ENCODE assay signal across 25 cellular contexts in genomic region chr1:41175546-41175945, GRCh38.
A peak's percentile ranks its signal among the peaks of the same experiment; 100 is the strongest.
DNase-seq lines count a peak whose midpoint lies in the region; ATAC-seq and TF ChIP-seq lines count a peak whose summit lies in the region.
"Had no signal": no experiment of that assay in that cellular context is flagged by ENCODE, and none has a peak within 500 bp of the region (broad histone marks: within the 10 kb centered on the region; RNA-seq: fewer than 3 reads in every experiment).

No MANE protein-coding gene starts in this region.

- no peak for ATAC-seq in GM21786 (IDR thresholded peaks at IDR 0.05; ENCODE audit: unreplicated experiment)
- ATAC-seq: activated naive CD8-positive, alpha-beta T cell treated with anti-CD3 and anti-CD28 coated beads, Interleukin-2, amount 50 U/mL, for 24 hours; left colon; Panc1 had no signal

- H3K27me3 Mint-ChIP-seq in HFFc6 (ENCODE audit: insufficient read depth) (no peaks in the 10 kb centered on the region; the same call in 1 of the 2 replicates), progenitor cell of endocrine pancreas (no peaks in the 10 kb centered on the region)
- H3K27me3 Mint-ChIP-seq: activated CD4-positive, alpha-beta memory T cell treated with anti-CD3 and anti-CD28 coated beads, Interleukin-2, amount 10 ng/mL, durations not matched to agents 7 days and 5 days; activated naive CD8-positive, alpha-beta T cell treated with anti-CD3 and anti-CD28 coated beads, Interleukin-2, amount 50 U/mL, for 24 hours; IgD-negative memory B cell; memory B cell had no signal

- H3K27me3 ChIP-seq in Peyer's patch = no peaks in the 10 kb centered on the region
- H3K27me3 ChIP-seq: BLaER1, tibial nerve had no signal

- H3K9me3 Mint-ChIP-seq in HFFc6 (peaks cover 6% of the 10 kb centered on the region; the same call in 1 of the 2 replicates), progenitor cell of endocrine pancreas (ENCODE audit: low read depth) (peaks cover 30% of the 10 kb centered on the region)

- no peak overlapping the region for H3K27ac ChIP-seq in Peyer's patch
- H3K27ac ChIP-seq: BLaER1, tibial nerve had no signal

- no peak overlapping the region for H3K27ac Mint-ChIP-seq in HFFc6
- no peak overlapping the region for H3K27ac Mint-ChIP-seq in progenitor cell of endocrine pancreas
- H3K27ac Mint-ChIP-seq: activated CD4-positive, alpha-beta memory T cell treated with anti-CD3 and anti-CD28 coated beads, Interleukin-2, amount 10 ng/mL, durations not matched to agents 7 days and 5 days; activated naive CD8-positive, alpha-beta T cell treated with anti-CD3 and anti-CD28 coated beads, Interleukin-2, amount 50 U/mL, for 24 hours; IgD-negative memory B cell; memory B cell; nephron progenitor cell had no signal

- H3K4me1 ChIP-seq in Peyer's patch = no peaks in the 10 kb centered on the region
- H3K4me1 ChIP-seq: BLaER1, tibial nerve had no signal

- no peaks in the 10 kb centered on the region for H3K36me3 ChIP-seq in Peyer's patch

- H3K4me3 ChIP-seq in cardiac fibroblast (replicated peaks in 1 of 2; ENCODE audit: low read depth in 2 of 2, low read length in 2 of 2) (no peak overlapping the region), Peyer's patch (no peak overlapping the region)
- H3K4me3 ChIP-seq: BLaER1, tibial nerve had no signal

- H3K9me3 ChIP-seq in Peyer's patch = peaks cover 0 to 4% (median 0%) of the 10 kb centered on the region in 4 donors

- no peak for TF ChIP-seq CTCF in HFFc6 (IDR thresholded peaks at IDR 0.05)
- TF ChIP-seq CTCF in cardiac fibroblast (IDR thresholded peaks at IDR 0.05; ENCODE audit: low read depth, low read length) = no peak
- no peak for TF ChIP-seq CTCF in progenitor cell of endocrine pancreas (IDR thresholded peaks at IDR 0.05; ENCODE audit: unreplicated experiment)
- no peak for TF ChIP-seq CTCF in Peyer's patch (IDR thresholded peaks at IDR 0.05)

- no peak for TF ChIP-seq POLR2A in Peyer's patch (IDR thresholded peaks at IDR 0.05)

- no peak overlapping the region for H3K4me3 Mint-ChIP-seq in HFFc6
- H3K4me3 Mint-ChIP-seq in progenitor cell of endocrine pancreas (ENCODE audit: low read depth) = no peak overlapping the region
- H3K4me3 Mint-ChIP-seq: activated CD4-positive, alpha-beta memory T cell treated with anti-CD3 and anti-CD28 coated beads, Interleukin-2, amount 10 ng/mL, durations not matched to agents 7 days and 5 days; activated naive CD8-positive, alpha-beta T cell treated with anti-CD3 and anti-CD28 coated beads, Interleukin-2, amount 50 U/mL, for 24 hours; IgD-negative memory B cell; memory B cell; nephron progenitor cell had no signal

- peaks cover 30% of the 10 kb centered on the region for H3K36me3 Mint-ChIP-seq in HFFc6 (ENCODE audit: low read depth)
- H3K36me3 Mint-ChIP-seq in progenitor cell of endocrine pancreas (ENCODE audit: insufficient read depth) = peaks cover 44% of the 10 kb centered on the region

- DNase-seq in DMS153 (lab: John Stamatoyannopoulos, UW) (peak; percentile 39), HFFc6 (peak; percentile 4), NCI-H774 (lab: John Stamatoyannopoulos, UW) (peak; percentile 26), cardiac fibroblast (ENCODE audit: low read depth in 2 of 2) (peak; percentile 38 to 57), progenitor cell of endocrine pancreas (ENCODE audit: low spot score, unreplicated experiment) (no peak), RKO (ENCODE audit: low spot score) (no peak), Peyer's patch (no peak)
- DNase-seq: activated CD4-positive, alpha-beta memory T cell treated with anti-CD3 and anti-CD28 coated beads, Interleukin-2, amount 10 ng/mL, durations not matched to agents 7 days and 5 days; activated CD8-positive, alpha-beta memory T cell treated with anti-CD3 and anti-CD28 coated beads, Interleukin-2, amount 50 U/mL, for 4 hours; activated naive CD4-positive, alpha-beta T cell; activated naive CD8-positive, alpha-beta T cell treated with anti-CD3 and anti-CD28 coated beads, Interleukin-2, amount 50 U/mL, for 24 hours; hippocampal formation; left colon; NCI-H1048; NCI-H510A treated with DMSO at 0.1 percent for 48 hours; nephron progenitor cell; SIG-M5; stimulated activated CD4-positive, alpha-beta T cell treated with anti-CD3 and anti-CD28 coated beads, Interleukin-15, amount 100 ng/mL, for 24 hours; stimulated activated CD4-positive, alpha-beta T cell treated with anti-CD3 and anti-CD28 coated beads, Interleukin-4, amount 100 ng/mL, for 4 hours had no signal

- H3K4me1 Mint-ChIP-seq in HFFc6 (ENCODE audit: low read depth) (peaks cover 6% of the 10 kb centered on the region; the same call in 1 of the 2 replicates), progenitor cell of endocrine pancreas (ENCODE audit: low read depth) (peaks cover 2% of the 10 kb centered on the region)
- H3K4me1 Mint-ChIP-seq: activated CD4-positive, alpha-beta memory T cell treated with anti-CD3 and anti-CD28 coated beads, Interleukin-2, amount 10 ng/mL, durations not matched to agents 7 days and 5 days; nephron progenitor cell had no signal

Comparison
In these comparisons a context has a peak if more than half of its experiments do, and no peak if none do; other contexts are left out.
1. DNase-seq: peak in DMS153 (single experiment), HFFc6 (single experiment), NCI-H774 (single experiment) and cardiac fibroblast (2 of 2); none in progenitor cell of endocrine pancreas (single experiment), RKO (single experiment) and Peyer's patch (0 of 3).